Comparison of ENCODE assay signal across 23 cellular contexts in the genomic region with DNA sequence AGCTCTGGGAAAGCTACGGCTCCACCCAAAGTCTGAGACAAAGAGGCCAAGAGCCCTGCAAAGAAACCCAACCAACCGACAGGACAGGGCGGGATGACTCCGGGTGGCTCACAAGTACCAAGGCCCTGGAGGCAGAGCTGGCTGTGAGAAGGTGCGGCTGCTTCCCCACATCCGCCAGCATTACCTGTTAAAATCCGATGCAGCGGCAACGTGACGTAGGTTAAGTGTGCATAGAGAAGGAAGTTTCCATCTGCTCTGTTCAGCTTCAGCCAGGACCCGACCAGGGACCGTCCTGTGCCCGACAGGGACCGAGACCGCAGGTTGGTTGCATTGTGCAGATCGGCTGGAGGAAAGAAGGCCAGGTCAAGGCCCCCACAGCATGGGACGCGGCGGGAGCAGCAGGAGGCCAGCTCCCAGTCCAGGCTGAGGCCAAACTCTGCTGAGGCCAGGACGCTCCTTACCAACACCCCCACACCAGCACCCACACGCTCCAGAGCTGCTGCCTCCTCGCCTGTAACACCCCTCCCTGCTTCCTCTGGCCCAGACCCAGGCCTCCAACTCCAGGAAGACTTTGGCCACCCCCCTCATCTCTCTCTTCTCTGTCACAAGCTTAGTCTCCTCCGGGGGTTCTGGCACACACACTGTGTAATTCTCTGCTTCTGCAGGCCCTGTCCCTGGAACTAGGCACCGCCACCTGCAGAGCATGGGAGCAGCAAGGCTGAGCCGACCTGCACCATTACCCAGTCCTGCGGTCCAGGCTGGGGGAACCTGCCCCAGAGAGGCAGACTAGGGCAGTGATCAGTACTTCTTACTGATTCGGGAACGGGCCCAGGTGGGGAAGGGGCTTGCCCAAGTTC. TPM values are rescaled to one million over a fixed set of nuclear protein-coding genes. Genes with fewer than 3 reads are reported as not detected.
DNase-seq lines count a peak whose midpoint lies in the region; ATAC-seq and TF ChIP-seq lines count a peak whose summit lies in the region.
"Had no signal": no experiment of that assay in that cellular context is flagged by ENCODE, and none has a peak within 500 bp of the region (broad histone marks: within the 10 kb centered on the region; RNA-seq: fewer than 3 reads in every experiment).

No MANE protein-coding gene starts in this region.

- no peaks in the 10 kb centered on the region for H3K27me3 ChIP-seq in esophagus (ENCODE audit: control insufficient read depth in 1 of 2, insufficient read depth in 2 of 2, low read length in 2 of 2)
- no peaks in the 10 kb centered on the region for H3K27me3 ChIP-seq in testis
- H3K27me3 ChIP-seq in prostate gland (replicated peaks; ENCODE audit: insufficient read depth) = no peaks in the 10 kb centered on the region
- H3K27me3 ChIP-seq: BE2C, esophagus muscularis mucosa, gastrocnemius medialis had no signal

- TF ChIP-seq POLR2A in testis (IDR thresholded peaks at IDR 0.05) = no peak
- no peak for TF ChIP-seq POLR2A in prostate gland (IDR thresholded peaks at IDR 0.05)

- H3K27ac ChIP-seq in VCaP (peak overlapping the region; percentile 28; the same call in 1 of the 2 replicates), esophagus (ENCODE audit: low read depth in 2 of 2, low read length in 1 of 2) (peak overlapping the region; percentile 49 to 75), testis (no peak overlapping the region), prostate gland (peak overlapping the region in 1 of 2 donors; percentile 38)
- H3K27ac ChIP-seq: esophagus muscularis mucosa, gastrocnemius medialis had no signal

- DNase-seq in NCI-H748 (lab: John Stamatoyannopoulos, UW; ENCODE audit: unreplicated experiment) = peak; percentile 48
- no peak for DNase-seq in NCI-H748 treated with DMSO at 0.1 percent for 48 hours (lab: John Stamatoyannopoulos, UW)
- peak; percentile 83 for DNase-seq in testis
- no peak for DNase-seq in prostate gland (ENCODE audit: low spot score)
- DNase-seq in activated naive CD4-positive, alpha-beta T cell treated with anti-CD3 and anti-CD28 coated beads, Interleukin-2, amount 50 U/mL, for 16 hours = no peak
- DNase-seq: activated CD4-positive, alpha-beta T cell treated with anti-CD3 and anti-CD28 coated beads for 1 hour; activated naive CD4-positive, alpha-beta T cell treated with anti-CD3 and anti-CD28 coated beads, Interleukin-2, amount 10 ng/mL, durations not matched to agents 7 days and 5 days; activated T-cell treated with anti-CD3 and anti-CD28 coated beads, Interleukin-2, amount 50 U/mL, for 48 hours; anterior cingulate cortex; BE2C; Calu3; caudate nucleus; gastrocnemius medialis; HCEC 1CT; NCI-H1694; NCI-H69; stimulated activated CD4-positive, alpha-beta T cell treated with anti-CD3 and anti-CD28 coated beads, Interleukin-4, amount 100 ng/mL, for 1 hour; stimulated activated naive CD4-positive, alpha-beta T cell had no signal

- H3K4me3 ChIP-seq in esophagus (ENCODE audit: low read depth in 1 of 2, low read length in 2 of 2) (no peak overlapping the region), testis (no peak overlapping the region), prostate gland (no peak overlapping the region)
- H3K4me3 ChIP-seq: esophagus muscularis mucosa, gastrocnemius medialis, smooth muscle cell had no signal

- intact Hi-C loops in testis (cut with DNase I; ENCODE audit: low total_unique reads) (no loop called here), prostate gland (cut with DNase I) (no loop called here)

- no peak for TF ChIP-seq CTCF in VCaP (conservative IDR thresholded peaks at IDR 0.05)
- no peak for TF ChIP-seq CTCF in testis (IDR thresholded peaks at IDR 0.05)
- TF ChIP-seq CTCF in prostate gland (IDR thresholded peaks at IDR 0.05) = no peak

- H3K4me1 ChIP-seq in esophagus (ENCODE audit: control insufficient read depth in 2 of 2, insufficient read depth in 2 of 2, low read length in 1 of 2) (peaks cover 16 to 25% of the 10 kb centered on the region in 2 donors), testis (peaks cover 23% of the 10 kb centered on the region), prostate gland (replicated peaks) (no peaks in the 10 kb centered on the region)
- H3K4me1 ChIP-seq: gastrocnemius medialis had no signal

- ATAC-seq in GM21576 (IDR thresholded peaks at IDR 0.05; ENCODE audit: unreplicated experiment) = no peak
- ATAC-seq: gastrocnemius medialis had no signal

- H3K9me3 ChIP-seq in esophagus (ENCODE audit: control insufficient read depth in 2 of 2, insufficient read depth in 1 of 2, low read depth in 1 of 2, low read length in 1 of 2) (no peaks in the 10 kb centered on the region), testis (no peaks in the 10 kb centered on the region), prostate gland (no peaks in the 10 kb centered on the region)
- H3K9me3 ChIP-seq: BE2C, esophagus muscularis mucosa, gastrocnemius medialis had no signal

- peaks cover 9 to 47% of the 10 kb centered on the region in 2 donors for H3K36me3 ChIP-seq in esophagus (ENCODE audit: control insufficient read depth in 2 of 2, insufficient read depth in 2 of 2, low read length in 1 of 2)
- H3K36me3 ChIP-seq in testis (ENCODE audit: low read depth, missing control alignments) = no peaks in the 10 kb centered on the region
- peaks cover 0 to 12% of the 10 kb centered on the region in 2 donors for H3K36me3 ChIP-seq in prostate gland

- WGBS in esophagus, 2 donors = 75 to 76% methylated on average over 24 to 28 of the region's 28 CpGs
- WGBS in testis, 2 donors = 67 to 76% methylated on average over 23 to 28 of the region's 28 CpGs
- WGBS in prostate gland = 55% methylated on average over 28 of the region's 28 CpGs

RNA-seq across cellular contexts. Expression of a gene that starts 34.1 kb away (rescaled TPM):
- 10 to 100 TPM; 19.7 to 21.5 TPM for polyA plus RNA-seq in esophagus
- 100 to 1,000 TPM; 119 to 120 TPM for total RNA-seq in testis
- polyA plus RNA-seq in testis (ENCODE audit: insufficient read depth, low read depth, low replicate concordance) = 66.2 TPM
- 100 to 1,000 TPM in 1 of 2 donors, 10 to 100 TPM in 1; 51.4 to 101 TPM for total RNA-seq in prostate gland

RNA-seq across cellular contexts. Expression of a gene that starts 42.9 kb away (rescaled TPM):
- 10 to 100 TPM; 21.7 to 29.0 TPM for polyA plus RNA-seq in esophagus
- total RNA-seq in testis = 10 to 100 TPM; 62.4 to 62.9 TPM
- polyA plus RNA-seq in testis (ENCODE audit: insufficient read depth, low read depth, low replicate concordance) = 77.5 TPM
- total RNA-seq in prostate gland = 10 to 100 TPM; 29.1 to 55.1 TPM

Comparison
In these comparisons a context has a peak if more than half of its experiments do, and no peak if none do; other contexts are left out.
1. DNase-seq: peak in NCI-H748 (single experiment) and testis (single experiment); none in NCI-H748 treated with DMSO at 0.1 percent for 48 hours (single experiment), prostate gland (single experiment) and activated naive CD4-positive, alpha-beta T cell treated with anti-CD3 and anti-CD28 coated beads, Interleukin-2, amount 50 U/mL, for 16 hours (single experiment).
2. H3K27ac ChIP-seq: peak in VCaP (single experiment) and esophagus (2 of 2); none in testis (0 of 2).